Comparison of ENCODE assay signal across 1 cellular context in the genomic region with DNA sequence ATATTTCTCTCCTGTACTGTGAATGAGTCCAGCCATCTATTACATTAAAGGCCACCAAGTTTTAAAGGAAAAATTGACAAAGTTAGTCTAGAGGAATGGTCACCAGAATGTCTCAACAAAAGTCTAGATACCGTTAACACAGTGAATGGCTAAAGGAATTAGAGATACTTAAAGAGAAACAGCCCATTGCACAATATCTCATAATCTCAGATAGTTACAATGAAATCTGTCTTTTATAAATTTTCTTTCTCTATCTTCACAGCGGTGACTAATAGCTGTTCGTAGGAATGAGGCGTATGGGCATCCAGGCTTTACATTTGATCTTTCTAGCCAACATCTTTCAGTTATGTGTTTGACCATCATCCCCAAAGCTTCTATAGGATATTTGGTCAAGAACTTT.
TF ChIP-seq lines count a peak whose summit lies in the region.

No MANE protein-coding gene starts in this region.

TF ChIP-seq in K562, 482 proteins besides CTCF, POLR2A, EP300 and RAD21 (continued from another document):
- no peak for TF ChIP-seq TAF9B (IDR thresholded peaks at IDR 0.05; ENCODE audit: partially characterized antibody)
TF ChIP-seq in K562: peak in this region for 2.
